In genomic region chr15:74788716-74789151, GRCh38 we compare ENCODE assay signal across 9 cellular contexts. TPM values are rescaled to one million over a fixed set of nuclear protein-coding genes. Genes with fewer than 3 reads are reported as not detected.
DNase-seq lines count a peak whose midpoint lies in the region; ATAC-seq and TF ChIP-seq lines count a peak whose summit lies in the region.
"Had no signal": no experiment of that assay in that cellular context is flagged by ENCODE, and none has a peak within 500 bp of the region (broad histone marks: within the 10 kb centered on the region; RNA-seq: fewer than 3 reads in every experiment).

No MANE protein-coding gene starts in this region.

- peaks cover 18% of the 10 kb centered on the region for H4K20me1 ChIP-seq in MM.1S (ENCODE audit: insufficient read depth, low read length)

- peak; percentile 21 to 52 for ATAC-seq in activated naive CD4-positive, alpha-beta T cell treated with anti-CD3 and anti-CD28 coated beads, Interleukin-2, amount 50 U/mL, for 72 hours
- ATAC-seq in psoas muscle (no peak), GM18520 (IDR thresholded peaks at IDR 0.05; ENCODE audit: unreplicated experiment) (no peak)

- DNase-seq in A673 (ENCODE audit: low spot score) (no peak), GM19238 (ENCODE audit: insufficient read length, low spot score) (peak; percentile 69), MM.1S (peak; percentile 81), psoas muscle (no peak), HUDEP-2 (lab: John Stamatoyannopoulos, UW; ENCODE audit: unreplicated experiment in 76 of 76) (no peak), ACHN (no peak)
- peak in 1 of 2 donors; percentile 81 for DNase-seq in activated naive CD4-positive, alpha-beta T cell treated with anti-CD3 and anti-CD28 coated beads, Interleukin-2, amount 50 U/mL, for 72 hours (ENCODE audit: low spot score in 2 of 2)

- no peaks in the 10 kb centered on the region for H3K9me2 ChIP-seq in MM.1S (replicated peaks; ENCODE audit: insufficient read depth, low read length)

- H3K9me3 ChIP-seq in A673 (ENCODE audit: low read depth, low read length, poor library complexity, severe bottlenecking), result no peaks in the 10 kb centered on the region
- H3K9me3 ChIP-seq in MM.1S (replicated peaks; ENCODE audit: insufficient read depth, low read length), result no peaks in the 10 kb centered on the region
- H3K9me3 ChIP-seq in psoas muscle, result no peaks in the 10 kb centered on the region

- no peaks in the 10 kb centered on the region for H3K9me3 Mint-ChIP-seq in activated naive CD4-positive, alpha-beta T cell treated with anti-CD3 and anti-CD28 coated beads, Interleukin-2, amount 50 U/mL, for 72 hours

- H3K36me3 Mint-ChIP-seq in activated naive CD4-positive, alpha-beta T cell treated with anti-CD3 and anti-CD28 coated beads, Interleukin-2, amount 50 U/mL, for 72 hours, result peaks cover 42 to 78% of the 10 kb centered on the region in 2 donors

- no peaks in the 10 kb centered on the region for H3K27me3 ChIP-seq in A673 (replicated peaks; ENCODE audit: insufficient read depth, low read depth, low read length, poor library complexity)
- H3K27me3 ChIP-seq in MM.1S (replicated peaks; ENCODE audit: insufficient read depth, low read length), result no peaks in the 10 kb centered on the region
- H3K27me3 ChIP-seq in psoas muscle (ENCODE audit: insufficient read depth in 3 of 3, low read length in 2 of 3), result no peaks in the 10 kb centered on the region

- H3K4me3 ChIP-seq in A673 (ENCODE audit: low read depth, low read length, poor library complexity, severe bottlenecking) (no peak overlapping the region), MM.1S (ENCODE audit: low read length) (peak overlapping the region; percentile 57), psoas muscle (no peak overlapping the region)

- no peak overlapping the region for H2AFZ ChIP-seq in MM.1S (ENCODE audit: low read length)

- TF ChIP-seq CTCF in A673 (conservative IDR thresholded peaks at IDR 0.05; ENCODE audit: low read depth, low read length) (no peak), MM.1S (IDR thresholded peaks at IDR 0.05; ENCODE audit: low read length) (no peak), psoas muscle (IDR thresholded peaks at IDR 0.05) (no peak)

- peak overlapping the region; percentile 89 for H3K9ac ChIP-seq in MM.1S (ENCODE audit: low read length)

- H3K36me3 ChIP-seq in A673 (ENCODE audit: insufficient read depth, low read length, poor library complexity, severe bottlenecking) (peaks cover 8% of the 10 kb centered on the region), MM.1S (replicated peaks; ENCODE audit: insufficient read depth, low read length) (no peaks in the 10 kb centered on the region; the same call in 1 of the 2 replicates), psoas muscle (ENCODE audit: insufficient read depth in 1 of 2, low read depth in 1 of 2) (no peaks in the 10 kb centered on the region)

- peak overlapping the region; percentile 94 to 99 for H3K27ac Mint-ChIP-seq in activated naive CD4-positive, alpha-beta T cell treated with anti-CD3 and anti-CD28 coated beads, Interleukin-2, amount 50 U/mL, for 72 hours

- in situ Hi-C loops in ACHN (cut with HindIII; ENCODE audit: low pct_ligation_motif_present, low pct_unique_long_range_greater_than_20kb, low sequenced_read_pairs), result no loop called here

- H3K4me1 ChIP-seq in A673 (ENCODE audit: insufficient read depth, low read length, poor library complexity, severe bottlenecking) (peaks cover 60% of the 10 kb centered on the region), MM.1S (ENCODE audit: low read length) (peaks cover 76% of the 10 kb centered on the region), psoas muscle (peaks cover 83% of the 10 kb centered on the region)

- H3K4me2 ChIP-seq in MM.1S (ENCODE audit: low read depth, low read length), result peak overlapping the region; percentile 99

- peaks cover 93% of the 10 kb centered on the region for H3K79me2 ChIP-seq in MM.1S (ENCODE audit: low read length)

- intact Hi-C loops in A673 (cut with micrococcal nuclease; ENCODE audit: unreplicated experiment), result no loop called here
- intact Hi-C loops in psoas muscle (cut with DNase I), result no loop called here

- WGBS in psoas muscle, 3 donors, result 71 to 76% (median 74%) methylated on average over 8 of the region's 8 CpGs

- H3K27ac ChIP-seq in A673 (ENCODE audit: low read depth, low read length, poor library complexity, severe bottlenecking) (peak overlapping the region; percentile 44), MM.1S (ENCODE audit: low read length) (peak overlapping the region; percentile 95), psoas muscle (peak overlapping the region; percentile 23)

- H3F3A ChIP-seq in MM.1S (ENCODE audit: insufficient read depth, low read length), result peaks cover 71% of the 10 kb centered on the region

- CTCF ChIA-PET in A673 (lab: Charles Lee), result interaction anchor here (0.6 kb wide), 1 partner anchor 898 kb away, joined by 3 read pairs; no protein-coding TSS in a partner anchor

- BruUV-seq in A673 (replicated peaks; lab: Mats Ljungman, UMichigan), result no TSS peak

- POLR2A ChIA-PET in A673 (lab: Charles Lee; ENCODE audit: low non-redundant PET), result interaction anchor here (0.6 kb wide), 1 partner anchor 1055 kb away, joined by 3 read pairs; no protein-coding TSS in a partner anchor

RNA-seq across cellular contexts. Expression of gene CSK, which starts 6.9 kb away (rescaled TPM):
- 90.8 and 103 TPM in 2 replicates for total RNA-seq in A673 (2021)
- 100 to 1,000 TPM; 231 to 297 TPM for total RNA-seq in activated naive CD4-positive, alpha-beta T cell treated with anti-CD3 and anti-CD28 coated beads, Interleukin-2, amount 50 U/mL, for 72 hours
- total RNA-seq in psoas muscle, result 10 to 100 TPM; 15.5 to 23.8 (median 17.9) TPM
- polyA plus RNA-seq in psoas muscle, result 10 to 100 TPM; 12.2 to 29.6 (median 15.1) TPM

RNA-seq across cellular contexts. Expression of gene LMAN1L, which starts 23.9 kb away (rescaled TPM):
- total RNA-seq in A673 (2021) (0.80 TPM in 1 of 2 replicates, not detected in the other), psoas muscle (under 1 TPM in 2 of 4 donors, not detected in 2; 0.36 to 0.66 TPM)
- 1 to 10 TPM in 1 of 2 donors, under 1 TPM in 1; 0.27 to 1.1 TPM for total RNA-seq in activated naive CD4-positive, alpha-beta T cell treated with anti-CD3 and anti-CD28 coated beads, Interleukin-2, amount 50 U/mL, for 72 hours
- not detected for polyA plus RNA-seq in psoas muscle

RNA-seq across cellular contexts. Expression of gene CPLX3, which starts 37.7 kb away (rescaled TPM):
- 0.17 and 0.28 TPM in 2 replicates for total RNA-seq in A673 (2021)
- under 1 TPM in 1 of 2 donors, not detected in 1; 0.25 TPM for total RNA-seq in activated naive CD4-positive, alpha-beta T cell treated with anti-CD3 and anti-CD28 coated beads, Interleukin-2, amount 50 U/mL, for 72 hours
- under 1 TPM in 1 of 4 donors, not detected in 3; 0.19 TPM for total RNA-seq in psoas muscle
- polyA plus RNA-seq in psoas muscle, result under 1 TPM in 2 of 3 donors, not detected in 1; 0.03 to 0.04 TPM
- total RNA-seq: bronchial epithelial cell had no signal

RNA-seq across cellular contexts. Expression of gene CYP1A2, which starts 40.1 kb away (rescaled TPM):
- not detected in 2 replicates for total RNA-seq in A673 (2021)
- not detected for total RNA-seq in activated naive CD4-positive, alpha-beta T cell treated with anti-CD3 and anti-CD28 coated beads, Interleukin-2, amount 50 U/mL, for 72 hours
- not detected for total RNA-seq in psoas muscle
- under 1 TPM in 1 of 3 donors, not detected in 2; 0.03 TPM for polyA plus RNA-seq in psoas muscle
- total RNA-seq: bronchial epithelial cell had no signal

RNA-seq across cellular contexts. Expression of gene ULK3, which starts 54.2 kb away (rescaled TPM):
- 53.3 and 58.3 TPM in 2 replicates for total RNA-seq in A673 (2021)
- total RNA-seq in activated naive CD4-positive, alpha-beta T cell treated with anti-CD3 and anti-CD28 coated beads, Interleukin-2, amount 50 U/mL, for 72 hours, result 10 to 100 TPM; 37.6 to 50.3 TPM
- total RNA-seq in psoas muscle, result 10 to 100 TPM; 17.7 to 34.5 (median 27.0) TPM
- 10 to 100 TPM; 33.2 to 43.5 (median 42.8) TPM for polyA plus RNA-seq in psoas muscle

Comparison
In these comparisons a context has a peak if more than half of its experiments do, and no peak if none do; other contexts are left out.
1. DNase-seq: peak in GM19238 (single experiment) and MM.1S (single experiment); none in A673 (single experiment), psoas muscle (0 of 2), HUDEP-2 (0 of 76) and ACHN (single experiment).
2. H3K27ac ChIP-seq: peak in every context shown above with its lines; median percentile 95 in MM.1S; 44 in A673; 23 in psoas muscle.
3. ATAC-seq: peak in activated naive CD4-positive, alpha-beta T cell treated with anti-CD3 and anti-CD28 coated beads, Interleukin-2, amount 50 U/mL, for 72 hours (2 of 2); none in psoas muscle (0 of 4) and GM18520 (single experiment).